Comparison of ENCODE assay signal across 12 cellular contexts in the genomic region with DNA sequence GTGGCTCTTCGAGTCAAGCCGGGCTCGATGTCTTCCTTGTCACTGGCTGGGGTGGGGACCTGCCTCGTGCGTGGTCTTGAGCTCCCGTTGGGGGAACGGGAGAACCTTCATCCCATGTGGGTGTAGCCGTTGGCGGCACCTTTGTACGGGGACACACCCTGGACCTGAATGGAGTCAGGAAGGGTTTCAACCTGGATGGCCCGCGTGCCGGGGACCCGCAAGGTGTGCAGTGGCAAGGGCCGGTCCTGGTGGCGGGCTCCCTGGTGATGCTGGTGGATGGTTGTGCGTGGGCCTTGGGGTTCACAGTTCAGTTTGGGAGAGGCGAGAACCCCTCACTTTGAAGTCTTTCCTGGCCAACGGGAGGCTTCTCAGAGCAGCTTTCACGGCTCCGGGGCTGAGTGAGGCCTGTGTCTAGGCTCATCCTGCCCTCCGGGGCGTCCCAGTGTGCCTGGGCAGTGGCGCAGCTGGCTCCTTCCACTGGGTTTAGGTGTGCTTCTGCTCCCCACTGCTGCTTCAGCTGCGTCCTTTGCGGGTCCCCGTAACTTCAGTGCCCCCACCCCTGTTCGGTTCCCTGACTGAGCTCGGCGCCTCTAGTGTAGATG. TPM values are rescaled to one million over a fixed set of nuclear protein-coding genes. Genes with fewer than 3 reads are reported as not detected.
DNase-seq lines count a peak whose midpoint lies in the region; ATAC-seq and TF ChIP-seq lines count a peak whose summit lies in the region.
"Had no signal": no experiment of that assay in that cellular context is flagged by ENCODE, and none has a peak within 500 bp of the region (broad histone marks: within the 10 kb centered on the region; RNA-seq: fewer than 3 reads in every experiment).

No MANE protein-coding gene starts in this region.

- no peak for DNase-seq in activated T-cell treated with anti-CD3 and anti-CD28 coated beads, Interleukin-2, amount 50 U/mL, for 4 hours
- DNase-seq in activated T-cell treated with anti-CD3 and anti-CD28 coated beads for 4 hours (no peak), lower lobe of right lung (peak; percentile 50), SW 1271 (lab: John Stamatoyannopoulos, UW) (no peak), Calu3 (no peak)
- no peak for DNase-seq in activated naive CD8-positive, alpha-beta T cell treated with anti-CD3 and anti-CD28 coated beads, Interleukin-2, amount 50 U/mL, for 24 hours
- DNase-seq: activated CD8-positive, alpha-beta memory T cell treated with anti-CD3 and anti-CD28 coated beads for 24 hours; foreskin melanocyte; GOT3; NCI-H526 had no signal

- H3K4me1 ChIP-seq in lower lobe of right lung (peaks cover 96% of the 10 kb centered on the region), stomach smooth muscle (ENCODE audit: control insufficient read depth, insufficient read depth, low read length) (peaks cover 86% of the 10 kb centered on the region)

- no TSS peak for BruUV-seq in Calu3 (replicated peaks; lab: Mats Ljungman, UMichigan)

- peak overlapping the region; percentile 69 for H3K27ac ChIP-seq in lower lobe of right lung
- H3K27ac ChIP-seq in stomach smooth muscle (ENCODE audit: low read length) = peak overlapping the region; percentile 53

- H3K36me3 ChIP-seq in lower lobe of right lung = peaks cover 16% of the 10 kb centered on the region
- peaks cover 0 to 4% of the 10 kb centered on the region in 2 donors for H3K36me3 ChIP-seq in stomach smooth muscle (ENCODE audit: control insufficient read depth in 2 of 2, insufficient read depth in 2 of 2, low read length in 2 of 2)

- H3K9ac ChIP-seq in stomach smooth muscle (ENCODE audit: low read length in 2 of 2) = peak overlapping the region in 1 of 2 donors; percentile 58

- H3K9me3 Mint-ChIP-seq in activated T-cell treated with anti-CD3 and anti-CD28 coated beads, Interleukin-2, amount 50 U/mL, for 4 hours = no peaks in the 10 kb centered on the region
- H3K9me3 Mint-ChIP-seq in activated naive CD8-positive, alpha-beta T cell treated with anti-CD3 and anti-CD28 coated beads, Interleukin-2, amount 50 U/mL, for 24 hours = no peaks in the 10 kb centered on the region
- no peaks in the 10 kb centered on the region for H3K9me3 Mint-ChIP-seq in Calu3 (ENCODE audit: low read depth, unreplicated experiment)

- H3K27me3 Mint-ChIP-seq in activated T-cell treated with anti-CD3 and anti-CD28 coated beads, Interleukin-2, amount 50 U/mL, for 4 hours (ENCODE audit: low read depth) = no peaks in the 10 kb centered on the region
- H3K27me3 Mint-ChIP-seq in activated naive CD8-positive, alpha-beta T cell treated with anti-CD3 and anti-CD28 coated beads, Interleukin-2, amount 50 U/mL, for 24 hours = no peaks in the 10 kb centered on the region
- H3K27me3 Mint-ChIP-seq in Calu3 (ENCODE audit: unreplicated experiment) = no peaks in the 10 kb centered on the region

- peaks cover 87% of the 10 kb centered on the region for H3K4me1 Mint-ChIP-seq in activated T-cell treated with anti-CD3 and anti-CD28 coated beads, Interleukin-2, amount 50 U/mL, for 4 hours (ENCODE audit: low read depth)
- H3K4me1 Mint-ChIP-seq in activated naive CD8-positive, alpha-beta T cell treated with anti-CD3 and anti-CD28 coated beads, Interleukin-2, amount 50 U/mL, for 24 hours = peaks cover 84% of the 10 kb centered on the region
- peaks cover 12% of the 10 kb centered on the region for H3K4me1 Mint-ChIP-seq in Calu3 (ENCODE audit: low read depth, unreplicated experiment)

- CTCF ChIA-PET in Calu3 (lab: Charles Lee) = no interaction called here

- H3K9me3 ChIP-seq in lower lobe of right lung = no peaks in the 10 kb centered on the region
- no peaks in the 10 kb centered on the region for H3K9me3 ChIP-seq in stomach smooth muscle (ENCODE audit: control insufficient read depth in 2 of 2, low read length in 2 of 2)

- H3K4me3 ChIP-seq in lower lobe of right lung = no peak overlapping the region
- peak overlapping the region in 1 of 2 donors; percentile 55 for H3K4me3 ChIP-seq in stomach smooth muscle (ENCODE audit: low read length in 2 of 2)

- H3K4me3 Mint-ChIP-seq in activated T-cell treated with anti-CD3 and anti-CD28 coated beads, Interleukin-2, amount 50 U/mL, for 4 hours = peak overlapping the region; percentile 73
- peak overlapping the region; percentile 2 for H3K4me3 Mint-ChIP-seq in activated naive CD8-positive, alpha-beta T cell treated with anti-CD3 and anti-CD28 coated beads, Interleukin-2, amount 50 U/mL, for 24 hours
- no peak overlapping the region for H3K4me3 Mint-ChIP-seq in Calu3 (ENCODE audit: low read depth, unreplicated experiment)

- peak overlapping the region; percentile 32 for H3K27ac Mint-ChIP-seq in activated naive CD8-positive, alpha-beta T cell treated with anti-CD3 and anti-CD28 coated beads, Interleukin-2, amount 50 U/mL, for 24 hours
- H3K27ac Mint-ChIP-seq in Calu3 (ENCODE audit: unreplicated experiment) = no peak overlapping the region

- intact Hi-C loops in lower lobe of right lung (cut with DNase I) (no loop called here), Calu3 (cut with micrococcal nuclease; ENCODE audit: unreplicated experiment) (no loop called here)

- peaks cover 15% of the 10 kb centered on the region for H3K36me3 Mint-ChIP-seq in activated T-cell treated with anti-CD3 and anti-CD28 coated beads, Interleukin-2, amount 50 U/mL, for 4 hours (ENCODE audit: insufficient read depth)
- H3K36me3 Mint-ChIP-seq in activated naive CD8-positive, alpha-beta T cell treated with anti-CD3 and anti-CD28 coated beads, Interleukin-2, amount 50 U/mL, for 24 hours (ENCODE audit: low read depth) = peaks cover 9% of the 10 kb centered on the region
- H3K36me3 Mint-ChIP-seq in Calu3 (ENCODE audit: insufficient read depth, unreplicated experiment) = peaks cover 12% of the 10 kb centered on the region

- ATAC-seq in activated T-cell treated with anti-CD3 and anti-CD28 coated beads, Interleukin-2, amount 50 U/mL, for 4 hours = no peak
- no peak for ATAC-seq in activated naive CD8-positive, alpha-beta T cell treated with anti-CD3 and anti-CD28 coated beads, Interleukin-2, amount 50 U/mL, for 24 hours
- ATAC-seq in lower lobe of right lung (no peak), GM21390 (IDR thresholded peaks at IDR 0.05; ENCODE audit: unreplicated experiment) (no peak)

- TF ChIP-seq CTCF in lower lobe of right lung (IDR thresholded peaks at IDR 0.05) (no peak), Calu3 (IDR thresholded peaks at IDR 0.05; ENCODE audit: unreplicated experiment) (no peak)

- H3K27me3 ChIP-seq in lower lobe of right lung (ENCODE audit: low read depth) (no peaks in the 10 kb centered on the region), stomach smooth muscle (ENCODE audit: control insufficient read depth in 1 of 2, insufficient read depth in 2 of 2, low read length in 2 of 2) (no peaks in the 10 kb centered on the region)

RNA-seq across cellular contexts. Expression of gene SKI, which starts 11.4 kb away (rescaled TPM):
- 10 to 100 TPM; 43.8 to 45.2 (median 44.7) TPM for total RNA-seq in activated T-cell treated with anti-CD3 and anti-CD28 coated beads, Interleukin-2, amount 50 U/mL, for 4 hours
- total RNA-seq in lower lobe of right lung (90.0 TPM), Calu3 (2022) (32.8 and 33.8 TPM in 2 replicates)

RNA-seq across cellular contexts. Expression of gene FAAP20, which starts 44.9 kb away (rescaled TPM):
- 10 to 100 TPM; 67.8 to 82.3 (median 69.9) TPM for total RNA-seq in activated T-cell treated with anti-CD3 and anti-CD28 coated beads, Interleukin-2, amount 50 U/mL, for 4 hours
- total RNA-seq in lower lobe of right lung = 50.9 TPM
- total RNA-seq in Calu3 (2022) = 36.3 and 42.9 TPM in 2 replicates
